8 cellular contexts compared by ENCODE assay signal in the genomic region with DNA sequence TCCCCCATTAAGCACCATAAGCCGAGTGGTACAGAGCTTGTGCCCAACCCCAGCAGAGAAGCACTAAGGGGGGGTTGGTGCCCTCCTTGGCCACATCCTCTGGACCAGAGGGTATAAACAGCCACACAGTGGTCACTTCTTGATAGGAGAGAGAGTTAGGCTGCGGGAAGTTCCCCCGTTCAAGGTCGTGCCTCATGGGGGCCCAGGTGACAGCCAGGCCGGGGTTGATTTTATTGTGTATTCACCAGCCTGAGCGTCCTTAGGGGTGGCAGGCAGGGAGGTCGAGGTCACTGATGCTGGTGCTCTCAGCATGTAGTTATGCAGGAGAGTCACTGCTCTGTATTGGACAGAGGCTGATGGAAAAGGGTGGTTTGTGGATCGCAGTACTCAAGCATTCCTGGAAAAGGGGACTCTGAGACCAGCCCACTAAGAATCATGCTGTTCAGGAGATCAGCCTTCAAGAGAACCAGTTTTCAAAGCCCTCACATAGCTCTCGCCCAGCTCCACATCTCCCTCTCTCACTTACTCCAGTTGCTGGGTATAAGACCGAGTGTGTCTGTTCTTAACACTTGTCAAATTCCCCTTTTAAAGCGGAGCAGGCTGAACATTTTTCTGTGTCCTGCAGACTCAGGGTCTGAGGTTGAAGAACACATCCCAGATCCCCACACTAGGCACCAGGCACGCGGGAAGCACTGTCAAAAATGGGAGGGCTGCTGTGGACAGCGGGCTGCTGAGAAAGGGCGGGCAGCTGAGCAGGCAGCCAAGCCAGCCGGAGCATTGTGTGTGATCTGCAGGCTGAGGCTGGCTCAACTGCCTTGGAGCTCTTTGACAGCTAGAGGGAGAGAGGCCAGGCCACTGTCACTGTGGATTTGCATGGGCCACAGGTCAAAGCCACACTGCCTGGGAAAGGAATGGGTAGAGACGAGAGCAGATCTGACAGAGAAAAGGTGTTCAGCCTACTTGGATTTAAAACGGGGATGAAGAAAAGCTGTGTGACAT. TPM values are rescaled to one million over a fixed set of nuclear protein-coding genes. Genes with fewer than 3 reads are reported as not detected.
DNase-seq lines count a peak whose midpoint lies in the region; ATAC-seq, FAIRE-seq and TF ChIP-seq lines count a peak whose summit lies in the region.

No MANE protein-coding gene starts in this region.

- H3K4ac ChIP-seq in H9 (ENCODE audit: low read depth, low read length) = no peak overlapping the region

- H3K79me2 ChIP-seq in H9 (ENCODE audit: insufficient read depth, low read length) = no peaks in the 10 kb centered on the region

- H3K23ac ChIP-seq in H9 (ENCODE audit: insufficient read length, low read depth, low read length) = no peak overlapping the region

- H3K9me3 ChIP-seq in H9 (ENCODE audit: control insufficient read depth, low read depth, low read length) (no peaks in the 10 kb centered on the region), skeletal muscle tissue (ENCODE audit: control insufficient read depth in 3 of 3, low read length in 3 of 3) (no peaks in the 10 kb centered on the region)

- no peak overlapping the region for H2AFZ ChIP-seq in H9 (ENCODE audit: low read length)

- H3K4me1 Mint-ChIP-seq in H9 = peaks cover 20 to 37% of the 10 kb centered on the region in 2 experiments
- H3K4me1 Mint-ChIP-seq in stimulated activated naive CD8-positive, alpha-beta T cell treated with anti-CD3 and anti-CD28 coated beads, Interleukin-15, amount 100 ng/mL, for 72 hours = peaks cover 12% of the 10 kb centered on the region

- H3K4me1 ChIP-seq in H9 (ENCODE audit: insufficient read depth, low read length) (peaks cover 6% of the 10 kb centered on the region; the same call in 1 of the 2 replicates), skeletal muscle tissue (ENCODE audit: control insufficient read depth in 3 of 3, insufficient read depth in 3 of 3, low read length in 3 of 3) (peaks cover 60 to 62% (median 61%) of the 10 kb centered on the region in 3 donors)

- peak overlapping the region; percentile 19 to 52 (median 46) for H3K4me3 ChIP-seq in skeletal muscle tissue (ENCODE audit: low read length in 3 of 3)

- H3K4me2 ChIP-seq in H9 (ENCODE audit: insufficient read depth, insufficient read length, low read length) = peak overlapping the region; percentile 39

- no peak overlapping the region for H3K18ac ChIP-seq in H9 (ENCODE audit: insufficient read length, low read depth, low read length)

- no peak overlapping the region for H3K56ac ChIP-seq in H9 (ENCODE audit: insufficient read length, low read depth, low read length)

- H2BK15ac ChIP-seq in H9 (ENCODE audit: low read depth, low read length) = no peak overlapping the region

- H3T11ph ChIP-seq in H9 (ENCODE audit: low read length) = no peak overlapping the region

- H2BK120ac ChIP-seq in H9 (ENCODE audit: low read depth, low read length, poor library complexity, severe bottlenecking) = no peak overlapping the region

- peaks cover 5% of the 10 kb centered on the region for H3K23me2 ChIP-seq in H9 (ENCODE audit: insufficient read length, low read depth, low read length, poor library complexity, severe bottlenecking)

- peaks cover 9% of the 10 kb centered on the region; the same call in 1 of the 2 replicates for H3K27me3 ChIP-seq in H9 (ENCODE audit: insufficient read depth, low read length)
- peaks cover 4 to 18% (median 9%) of the 10 kb centered on the region in 3 donors for H3K27me3 ChIP-seq in skeletal muscle tissue (ENCODE audit: control insufficient read depth in 3 of 3, insufficient read depth in 3 of 3, low read length in 3 of 3)

- no peak overlapping the region for H4K5ac ChIP-seq in H9 (ENCODE audit: insufficient read length, low read depth, low read length)

- H3K27me3 Mint-ChIP-seq in H9 (ENCODE audit: low read depth) = peaks cover 64% of the 10 kb centered on the region
- H3K27me3 Mint-ChIP-seq in stimulated activated naive CD8-positive, alpha-beta T cell treated with anti-CD3 and anti-CD28 coated beads, Interleukin-15, amount 100 ng/mL, for 72 hours = peaks cover 91% of the 10 kb centered on the region

- no peak for ATAC-seq in stimulated activated naive CD8-positive, alpha-beta T cell treated with anti-CD3 and anti-CD28 coated beads, Interleukin-15, amount 100 ng/mL, for 72 hours

- peak overlapping the region; percentile 57 for H3K4me3 Mint-ChIP-seq in H9
- peak overlapping the region in 1 of 2 donors; percentile 4 for H3K4me3 Mint-ChIP-seq in stimulated activated naive CD8-positive, alpha-beta T cell treated with anti-CD3 and anti-CD28 coated beads, Interleukin-15, amount 100 ng/mL, for 72 hours

- no peak for FAIRE-seq in D721Med (lab: Jason Lieb, UNC)

- H3K27ac Mint-ChIP-seq in H9 = no peak overlapping the region
- no peak overlapping the region for H3K27ac Mint-ChIP-seq in stimulated activated naive CD8-positive, alpha-beta T cell treated with anti-CD3 and anti-CD28 coated beads, Interleukin-15, amount 100 ng/mL, for 72 hours

- H2BK20ac ChIP-seq in H9 (ENCODE audit: low read depth, low read length, poor library complexity, severe bottlenecking) = no peak overlapping the region

- no CpG with 5 or more reads among the region's 18 CpGs for WGBS in H9 (ENCODE audit: extremely low coverage, insufficient read length, low lambda C conversion rate)

- no peak overlapping the region for H2BK12ac ChIP-seq in H9 (ENCODE audit: insufficient read length, low read depth, low read length)

- H4K8ac ChIP-seq in H9 (replicated peaks; ENCODE audit: insufficient read length, low read depth, low read length) = no peak overlapping the region

- no peaks in the 10 kb centered on the region for H3K79me1 ChIP-seq in H9 (ENCODE audit: insufficient read depth, low read depth, low read length, poor library complexity, severe bottlenecking)

- TF ChIP-seq CTCF in H9 (conservative IDR thresholded peaks at IDR 0.05) = peak; percentile 38; the same call in 2 of the 3 replicates
- no peak for TF ChIP-seq CTCF in D721Med (IDR thresholded peaks at IDR 0.05; ENCODE audit: insufficient read depth, missing control alignments)

- no peak overlapping the region for H2AK5ac ChIP-seq in H9 (ENCODE audit: insufficient read length, low read length)

- no peak overlapping the region for H2BK5ac ChIP-seq in H9 (ENCODE audit: insufficient read length, low read length)

- no peak overlapping the region for H3K9ac ChIP-seq in H9 (ENCODE audit: extremely low read depth, insufficient read length, low read length)
- peak overlapping the region; percentile 28 to 62 (median 40) for H3K9ac ChIP-seq in skeletal muscle tissue (ENCODE audit: low read depth in 1 of 3, low read length in 3 of 3)

- H4K91ac ChIP-seq in H9 (ENCODE audit: insufficient read length, low read depth, low read length) = no peak overlapping the region

- no peak overlapping the region for H3K27ac ChIP-seq in H9 (ENCODE audit: insufficient read length, low read depth, low read length)
- H3K27ac ChIP-seq in skeletal muscle tissue (ENCODE audit: low read depth, low read length) = peak overlapping the region; percentile 86

- H3K9me3 Mint-ChIP-seq in H9 = no peaks in the 10 kb centered on the region
- H3K9me3 Mint-ChIP-seq in stimulated activated naive CD8-positive, alpha-beta T cell treated with anti-CD3 and anti-CD28 coated beads, Interleukin-15, amount 100 ng/mL, for 72 hours = no peaks in the 10 kb centered on the region

- no peaks in the 10 kb centered on the region for H3K36me3 ChIP-seq in skeletal muscle tissue (ENCODE audit: control insufficient read depth in 3 of 3, insufficient read depth in 3 of 3, low read length in 3 of 3)

- H4K20me1 ChIP-seq in H9 (ENCODE audit: control insufficient read depth, insufficient read depth, insufficient read length) = no peaks in the 10 kb centered on the region

- DNase-seq in H9 (no peak), anterior cingulate cortex (lab: John Stamatoyannopoulos, UW) (peak in 49 of 58 donors; percentile 8 to 73 (median 47)), iPS-NIHi7 (ENCODE audit: extremely low spot score) (peak; percentile 64), NCI-H1436 treated with DMSO at 0.1 percent for 48 hours (lab: John Stamatoyannopoulos, UW) (no peak), D721Med (ENCODE audit: insufficient read length, low spot score) (no peak), NCI-H69 (lab: John Stamatoyannopoulos, UW) (no peak)
- no peak for DNase-seq in stimulated activated naive CD8-positive, alpha-beta T cell treated with anti-CD3 and anti-CD28 coated beads, Interleukin-15, amount 100 ng/mL, for 72 hours

- no peak overlapping the region for H3K14ac ChIP-seq in H9 (ENCODE audit: insufficient read depth, low read length)

- H3K36me3 Mint-ChIP-seq in H9 (ENCODE audit: insufficient read depth in 1 of 3, low read depth in 3 of 3) = no peaks in the 10 kb centered on the region

RNA-seq across cellular contexts. Expression of a gene that starts 1.8 kb away (rescaled TPM):
- total RNA-seq in H9 (2021) (2.6 and 2.9 TPM in 2 replicates), skeletal muscle tissue (48.0 TPM)

Comparison
In these comparisons a context has a peak if more than half of its experiments do, and no peak if none do; other contexts are left out.
1. DNase-seq: peak in anterior cingulate cortex (49 of 58) and iPS-NIHi7 (single experiment); none in H9 (single experiment), stimulated activated naive CD8-positive, alpha-beta T cell treated with anti-CD3 and anti-CD28 coated beads, Interleukin-15, amount 100 ng/mL, for 72 hours (0 of 2), NCI-H1436 treated with DMSO at 0.1 percent for 48 hours (single experiment), D721Med (single experiment) and NCI-H69 (single experiment).
2. RNA of a gene that starts 1.8 kb away (total RNA-seq): 48.0 TPM in skeletal muscle tissue (single experiment); 2.6 to 2.9 TPM in H9; every median in the first group is over 10 times any median in the second.